ENCODE assay signal across 1 cellular context in genomic region chr3:130378677-130379191, GRCh38.
TF ChIP-seq lines count a peak whose summit lies in the region.

No MANE protein-coding gene starts in this region.

TF ChIP-seq in K562, 482 proteins besides CTCF, POLR2A, EP300 and RAD21:
- no peak for TF ChIP-seq SRSF1 (IDR thresholded peaks at IDR 0.05; ENCODE audit: low read depth, low read length)
- TF ChIP-seq CTBP1 (IDR thresholded peaks at IDR 0.05; ENCODE audit: borderline replicate concordance) = peak; percentile 26; the same call in 1 of the 2 replicates
- no peak for TF ChIP-seq FOXM1 (IDR thresholded peaks at IDR 0.05; ENCODE audit: low read depth)
- TF ChIP-seq FOXM1 (CRISPR knock-in tag; IDR thresholded peaks at IDR 0.05; ENCODE audit: low read depth) = no peak
- peak; percentile 67 for TF ChIP-seq C11orf30 (IDR thresholded peaks at IDR 0.05; ENCODE audit: low read depth)
- TF ChIP-seq EHMT2 (IDR thresholded peaks at IDR 0.05) = peak; percentile 64; the same call in 1 of the 2 replicates
- no peak for TF ChIP-seq SMAD1 (IDR thresholded peaks at IDR 0.05; ENCODE audit: low read depth, low read length, partially characterized antibody)
- no peak for TF ChIP-seq NFRKB (IDR thresholded peaks at IDR 0.05; ENCODE audit: low read depth)
- TF ChIP-seq, protein P1, sequence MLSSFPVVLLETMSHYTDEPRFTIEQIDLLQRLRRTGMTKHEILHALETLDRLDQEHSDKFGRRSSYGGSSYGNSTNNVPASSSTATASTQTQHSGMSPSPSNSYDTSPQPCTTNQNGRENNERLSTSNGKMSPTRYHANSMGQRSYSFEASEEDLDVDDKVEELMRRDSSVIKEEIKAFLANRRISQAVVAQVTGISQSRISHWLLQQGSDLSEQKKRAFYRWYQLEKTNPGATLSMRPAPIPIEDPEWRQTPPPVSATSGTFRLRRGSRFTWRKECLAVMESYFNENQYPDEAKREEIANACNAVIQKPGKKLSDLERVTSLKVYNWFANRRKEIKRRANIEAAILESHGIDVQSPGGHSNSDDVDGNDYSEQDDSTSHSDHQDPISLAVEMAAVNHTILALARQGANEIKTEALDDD (IDR thresholded peaks at IDR 0.05) = peak; percentile 57
- peak; percentile 63 for TF ChIP-seq ZNF316 (IDR thresholded peaks at IDR 0.05)
- peak; percentile 37; the same call in 1 of the 2 replicates for TF ChIP-seq CBFA2T3 (IDR thresholded peaks at IDR 0.05)
- 0 out of 2 replicates have a peak, but pooled peaks have one; percentile 6 for TF ChIP-seq ZNF592 (IDR thresholded peaks at IDR 0.05)
- TF ChIP-seq RUNX1 (IDR thresholded peaks at IDR 0.05; ENCODE audit: low read depth) = no peak
- peak; percentile 62 for TF ChIP-seq MAFG (tag; conservative IDR thresholded peaks at IDR 0.05)
- 0 out of 2 replicates have a peak, but pooled peaks have one; percentile 29 for TF ChIP-seq HDGF (IDR thresholded peaks at IDR 0.05)
- peak; percentile 71 for TF ChIP-seq NFE2 (IDR thresholded peaks at IDR 0.05; ENCODE audit: low read depth)
- no peak for TF ChIP-seq CCAR2 (IDR thresholded peaks at IDR 0.05; ENCODE audit: low read depth, low read length)
- no peak for TF ChIP-seq ZNF551 (CRISPR knock-in tag; IDR thresholded peaks at IDR 0.05)
- peak; percentile 13; the same call in 1 of the 2 replicates for TF ChIP-seq TCF3 (CRISPR knock-in tag; IDR thresholded peaks at IDR 0.05)
- 0 out of 2 replicates have a peak, but pooled peaks have one; percentile 3 for TF ChIP-seq MGA (IDR thresholded peaks at IDR 0.05)
- no peak for TF ChIP-seq BRD9 (IDR thresholded peaks at IDR 0.05; ENCODE audit: low read depth, partially characterized antibody)
